ENCODE assay signal across 12 cellular contexts in genomic region chr2:26735096-26735495, GRCh38. TPM values are rescaled to one million over a fixed set of nuclear protein-coding genes. Genes with fewer than 3 reads are reported as not detected.
A peak's percentile ranks its signal among the peaks of the same experiment; 100 is the strongest.
DNase-seq lines count a peak whose midpoint lies in the region; ATAC-seq, FAIRE-seq and TF ChIP-seq lines count a peak whose summit lies in the region.
"Had no signal": no experiment of that assay in that cellular context is flagged by ENCODE, and none has a peak within 500 bp of the region (broad histone marks: within the 10 kb centered on the region; RNA-seq: fewer than 3 reads in every experiment).

No MANE protein-coding gene starts in this region.

- no peak overlapping the region for H3K27ac ChIP-seq in smooth muscle cell (ENCODE audit: low read depth)

- H3K27me3 ChIP-seq in adipocyte (replicated peaks; ENCODE audit: control insufficient read depth, insufficient read depth, low read length) (no peaks in the 10 kb centered on the region), smooth muscle cell (ENCODE audit: low read depth) (no peaks in the 10 kb centered on the region)

- H3K4me3 ChIP-seq in adipocyte (ENCODE audit: low read length) (no peak overlapping the region), smooth muscle cell (no peak overlapping the region)

- no peak for ATAC-seq in HG02884 (IDR thresholded peaks at IDR 0.05; ENCODE audit: unreplicated experiment)

- intact Hi-C loops in Calu3 (cut with micrococcal nuclease; ENCODE audit: unreplicated experiment), result no loop called here

- H3K4me1 Mint-ChIP-seq in Calu3 (ENCODE audit: low read depth, unreplicated experiment), result peaks cover 11% of the 10 kb centered on the region

- H3K4me1 ChIP-seq in adipocyte (ENCODE audit: control insufficient read depth, insufficient read depth, low read length) (peaks cover 15% of the 10 kb centered on the region), smooth muscle cell (ENCODE audit: low read depth) (no peaks in the 10 kb centered on the region)

- H3K27me3 Mint-ChIP-seq in Calu3 (ENCODE audit: unreplicated experiment), result peaks cover 85% of the 10 kb centered on the region

- BruUV-seq in Calu3 (replicated peaks; lab: Mats Ljungman, UMichigan), result no TSS peak

- H3K36me3 ChIP-seq in adipocyte (ENCODE audit: control insufficient read depth, insufficient read depth, low read length, severe bottlenecking) (no peaks in the 10 kb centered on the region), smooth muscle cell (ENCODE audit: low read depth) (no peaks in the 10 kb centered on the region)

- CTCF ChIA-PET in Calu3 (lab: Charles Lee), result no interaction called here

- H3K9ac ChIP-seq in adipocyte (ENCODE audit: low read length), result no peak overlapping the region
- no peak overlapping the region for H3K9ac ChIP-seq in smooth muscle cell (ENCODE audit: low read depth)

- DNase-seq in H54 (ENCODE audit: insufficient read length, low spot score) (peak; percentile 86), adipocyte (ENCODE audit: low read depth) (peak; percentile 90), glomerular visceral epithelial cell (ENCODE audit: extremely low spot score) (peak; percentile 48), smooth muscle cell (lab: John Stamatoyannopoulos, UW; ENCODE audit: unreplicated experiment) (peak; percentile 13), NCI-H1105 (lab: John Stamatoyannopoulos, UW) (no peak), Calu3 (no peak)
- no peak for DNase-seq in effector CD8-positive, alpha-beta T cell (lab: John Stamatoyannopoulos, UW)
- DNase-seq: activated CD4-positive, alpha-beta T cell treated with anti-CD3 and anti-CD28 coated beads, Interleukin-2, amount 50 U/mL, for 1 hour; activated naive CD4-positive, alpha-beta T cell treated with Interleukin-2 at 50 U/mL for 16 hours; NCI-H510A; stimulated activated CD4-positive, alpha-beta T cell treated with anti-CD3 and anti-CD28 coated beads, Interleukin-2, amount 100 ng/mL, for 24 hours had no signal

- no peak for TF ChIP-seq CTCF in smooth muscle cell (IDR thresholded peaks at IDR 0.05; ENCODE audit: borderline replicate concordance, insufficient read depth, poor library complexity, severe bottlenecking)
- no peak for TF ChIP-seq CTCF in Calu3 (IDR thresholded peaks at IDR 0.05; ENCODE audit: unreplicated experiment)

- WGBS in smooth muscle cell (ENCODE audit: low lambda C conversion rate), result 20% methylated on average over 5 of the region's 5 CpGs

- H3K9me3 Mint-ChIP-seq in Calu3 (ENCODE audit: low read depth, unreplicated experiment), result no peaks in the 10 kb centered on the region

- no peaks in the 10 kb centered on the region for H3K36me3 Mint-ChIP-seq in Calu3 (ENCODE audit: insufficient read depth, unreplicated experiment)

- peak; percentile 60 for FAIRE-seq in H54 (lab: Jason Lieb, UNC)

- no peaks in the 10 kb centered on the region for H3K79me2 ChIP-seq in smooth muscle cell (ENCODE audit: low read depth)

- H3K27ac Mint-ChIP-seq in Calu3 (ENCODE audit: unreplicated experiment), result no peak overlapping the region

- H3K9me3 ChIP-seq in adipocyte (ENCODE audit: control insufficient read depth, low read length) (no peaks in the 10 kb centered on the region), smooth muscle cell (replicated peaks; ENCODE audit: low read depth) (no peaks in the 10 kb centered on the region)

- H3K4me2 ChIP-seq in smooth muscle cell, result no peak overlapping the region

- no peaks in the 10 kb centered on the region for H4K20me1 ChIP-seq in smooth muscle cell (ENCODE audit: low read depth)

- no peak for TF ChIP-seq POLR2A in H54 (IDR thresholded peaks at IDR 0.05; ENCODE audit: low read depth, low read length)

- no peak overlapping the region for H3K4me3 Mint-ChIP-seq in Calu3 (ENCODE audit: low read depth, unreplicated experiment)

- no peak overlapping the region for H2AFZ ChIP-seq in smooth muscle cell (ENCODE audit: low read depth)

- peaks cover 4% of the 10 kb centered on the region for H3F3A ChIP-seq in smooth muscle cell (ENCODE audit: low read depth)

RNA-seq across cellular contexts. Expression of gene SLC35F6, which starts 29.0 kb away (rescaled TPM):
- total RNA-seq in smooth muscle cell (15.1 and 19.2 TPM in 2 replicates), Calu3 (2022) (36.9 and 43.0 TPM in 2 replicates)
- polyA plus RNA-seq in smooth muscle cell, result 16.9 and 17.9 TPM in 2 replicates

RNA-seq across cellular contexts. Expression of gene KCNK3, which starts 42.6 kb away (rescaled TPM):
- total RNA-seq in smooth muscle cell, result 1.1 and 3.0 TPM in 2 replicates
- polyA plus RNA-seq in smooth muscle cell, result 4.9 and 7.5 TPM in 2 replicates
- not detected in 2 replicates for total RNA-seq in Calu3 (2022)

RNA-seq across cellular contexts. Expression of gene CENPA, which starts 50.8 kb away (rescaled TPM):
- 0.58 and 4.3 TPM in 2 replicates for total RNA-seq in smooth muscle cell
- polyA plus RNA-seq in smooth muscle cell, result 7.6 and 8.7 TPM in 2 replicates
- 23.4 and 33.2 TPM in 2 replicates for total RNA-seq in Calu3 (2022)

Comparison
In these comparisons a context has a peak if more than half of its experiments do, and no peak if none do; other contexts are left out.
1. DNase-seq: peak in H54 (single experiment), adipocyte (single experiment), glomerular visceral epithelial cell (single experiment) and smooth muscle cell (single experiment); none in NCI-H1105 (single experiment), Calu3 (single experiment) and effector CD8-positive, alpha-beta T cell (single experiment).